Comparison of ENCODE assay signal across 8 cellular contexts in genomic region chr6:27831434-27832081, GRCh38.
DNase-seq lines count a peak whose midpoint lies in the region; ATAC-seq and TF ChIP-seq lines count a peak whose summit lies in the region.
"Not testable (repeated sequence)": the region's sequence is repeated elsewhere in the genome, so short reads cannot be mapped to it uniquely, and the experiment has no call there.

No MANE protein-coding gene starts in this region.

- peak overlapping the region; percentile 97 for H3K4me3 Mint-ChIP-seq in endothelial cell (ENCODE audit: unreplicated experiment)
- H3K4me3 Mint-ChIP-seq in stimulated activated effector memory CD8-positive, alpha-beta T cell treated with anti-CD3 and anti-CD28 coated beads, Interleukin-12 subunit alpha, Interleukin-12 subunit beta, amount 100 ng/mL, for 72 hours: peak overlapping the region; percentile 78

- H3K9me3 ChIP-seq in DOHH2 (ENCODE audit: control insufficient read depth, insufficient read depth, low read length); HUES6 (ENCODE audit: control insufficient read depth, insufficient read depth, low read depth, low read length); OCI-LY3 (ENCODE audit: insufficient read depth, low read length); mucosa of descending colon: not testable (repeated sequence)

- H3K4me2 ChIP-seq in DOHH2 (ENCODE audit: low read length) (peak overlapping the region; percentile 73), OCI-LY3 (ENCODE audit: low read length) (peak overlapping the region; percentile 66)

- not testable (repeated sequence) for H3K27me3 ChIP-seq in DOHH2 (ENCODE audit: control insufficient read depth, low read length); HUES6 (ENCODE audit: control insufficient read depth, insufficient read depth, low read length); OCI-LY3 (ENCODE audit: low read depth, low read length)

- DNase-seq in activated CD8-positive, alpha-beta memory T cell treated with anti-CD3 and anti-CD28 coated beads, Interleukin-2, amount 50 U/mL, for 48 hours: peak; percentile 93
- peak; percentile 63 for DNase-seq in endothelial cell (ENCODE audit: low spot score)
- peak; percentile 85 to 87 (median 86) for DNase-seq in mucosa of descending colon
- peak; percentile 58 to 96 for DNase-seq in stimulated activated effector memory CD8-positive, alpha-beta T cell treated with anti-CD3 and anti-CD28 coated beads, Interleukin-12 subunit alpha, Interleukin-12 subunit beta, amount 100 ng/mL, for 72 hours (ENCODE audit: low spot score in 2 of 2)

- H3K27ac Mint-ChIP-seq in endothelial cell (ENCODE audit: unreplicated experiment): peak overlapping the region; percentile 75
- peak overlapping the region; percentile 95 for H3K27ac Mint-ChIP-seq in stimulated activated effector memory CD8-positive, alpha-beta T cell treated with anti-CD3 and anti-CD28 coated beads, Interleukin-12 subunit alpha, Interleukin-12 subunit beta, amount 100 ng/mL, for 72 hours

- H3K4me1 Mint-ChIP-seq in endothelial cell (ENCODE audit: unreplicated experiment): peaks cover 24% of the 10 kb centered on the region
- H3K4me1 Mint-ChIP-seq in stimulated activated effector memory CD8-positive, alpha-beta T cell treated with anti-CD3 and anti-CD28 coated beads, Interleukin-12 subunit alpha, Interleukin-12 subunit beta, amount 100 ng/mL, for 72 hours: peaks cover 28% of the 10 kb centered on the region

- H3K27ac ChIP-seq in DOHH2 (ENCODE audit: low read depth, low read length): peak overlapping the region; percentile 93
- H3K27ac ChIP-seq in HUES6 (ENCODE audit: low read depth, low read length): peak overlapping the region; percentile 75; the same call in 1 of the 2 replicates
- H3K27ac ChIP-seq in OCI-LY3 (ENCODE audit: low read length): peak overlapping the region; percentile 98

- ATAC-seq in GM21786 (IDR thresholded peaks at IDR 0.05; ENCODE audit: unreplicated experiment) (peak; percentile 84), mucosa of descending colon (peak; percentile 95)
- peak; percentile 94 for ATAC-seq in stimulated activated effector memory CD8-positive, alpha-beta T cell treated with anti-CD3 and anti-CD28 coated beads, Interleukin-12 subunit alpha, Interleukin-12 subunit beta, amount 100 ng/mL, for 72 hours

- peak overlapping the region; percentile 78 for H3K4me3 ChIP-seq in DOHH2 (ENCODE audit: low read length)
- peak overlapping the region; percentile 35 for H3K4me3 ChIP-seq in HUES6 (ENCODE audit: low read depth, low read length)
- H3K4me3 ChIP-seq in OCI-LY3 (ENCODE audit: low read length): peak overlapping the region; percentile 52; the same call in 1 of the 2 replicates
- not testable (repeated sequence) for H3K4me3 ChIP-seq in mucosa of descending colon

- H3K9ac ChIP-seq in HUES6 (ENCODE audit: low read length): peak overlapping the region; percentile 61
- peak overlapping the region; percentile 67 for H3K9ac ChIP-seq in OCI-LY3 (ENCODE audit: low read length)

- H3K36me3 Mint-ChIP-seq in endothelial cell (ENCODE audit: low read depth, unreplicated experiment): not testable (repeated sequence)
- H3K36me3 Mint-ChIP-seq in stimulated activated effector memory CD8-positive, alpha-beta T cell treated with anti-CD3 and anti-CD28 coated beads, Interleukin-12 subunit alpha, Interleukin-12 subunit beta, amount 100 ng/mL, for 72 hours: peaks cover 16% of the 10 kb centered on the region

- not testable (repeated sequence) for H4K20me1 ChIP-seq in DOHH2 (ENCODE audit: control insufficient read depth, insufficient read depth, low read depth, low read length); OCI-LY3 (ENCODE audit: insufficient read depth, low read length)

- H3K27me3 Mint-ChIP-seq in endothelial cell (ENCODE audit: unreplicated experiment): not testable (repeated sequence)

- intact Hi-C loops in mucosa of descending colon (cut with DNase I, micrococcal nuclease): not testable (repeated sequence)

- not testable (repeated sequence) for H3K79me2 ChIP-seq in DOHH2 (ENCODE audit: control insufficient read depth, low read length); OCI-LY3 (ENCODE audit: low read length)

- H3K4me1 ChIP-seq in DOHH2 (ENCODE audit: control insufficient read depth, low read length) (peaks cover 58% of the 10 kb centered on the region), HUES6 (ENCODE audit: control insufficient read depth, insufficient read depth, low read length) (peaks cover 17% of the 10 kb centered on the region), OCI-LY3 (ENCODE audit: low read length) (peaks cover 15% of the 10 kb centered on the region)
- H3K4me1 ChIP-seq in mucosa of descending colon (ENCODE audit: low read depth): not testable (repeated sequence)

- not testable (repeated sequence) for TF ChIP-seq CTCF in DOHH2 (IDR thresholded peaks at IDR 0.05; ENCODE audit: low read depth, low read length, poor library complexity, severe bottlenecking); OCI-LY3 (IDR thresholded peaks at IDR 0.05; ENCODE audit: low read depth, low read length); endothelial cell (IDR thresholded peaks at IDR 0.05; ENCODE audit: unreplicated experiment); mucosa of descending colon (IDR thresholded peaks at IDR 0.05)

- not testable (repeated sequence) for H3K9me2 ChIP-seq in DOHH2 (replicated peaks; ENCODE audit: control insufficient read depth, low read length)

- H3K36me3 ChIP-seq in DOHH2 (ENCODE audit: control insufficient read depth, low read length); HUES6 (ENCODE audit: control insufficient read depth, insufficient read depth, low read length); OCI-LY3 (replicated peaks; ENCODE audit: low read depth, low read length); mucosa of descending colon (ENCODE audit: low read depth): not testable (repeated sequence)

- H3F3A ChIP-seq in DOHH2 (ENCODE audit: control insufficient read depth, insufficient read depth): peaks cover 45% of the 10 kb centered on the region

- peak overlapping the region; percentile 71; the same call in 1 of the 2 replicates for H2AFZ ChIP-seq in OCI-LY3 (ENCODE audit: low read depth, low read length)

- not testable (repeated sequence) for H3K9me3 Mint-ChIP-seq in endothelial cell (ENCODE audit: unreplicated experiment); stimulated activated effector memory CD8-positive, alpha-beta T cell treated with anti-CD3 and anti-CD28 coated beads, Interleukin-12 subunit alpha, Interleukin-12 subunit beta, amount 100 ng/mL, for 72 hours
